8 cellular contexts compared by ENCODE assay signal in genomic region chrX:17736856-17737706, GRCh38. TPM values are rescaled to one million over a fixed set of nuclear protein-coding genes. Genes with fewer than 3 reads are reported as not detected.
DNase-seq lines count a peak whose midpoint lies in the region; ATAC-seq and TF ChIP-seq lines count a peak whose summit lies in the region.

Gene SCML1, plus strand, starts transcription at chrX:17737493. Its CDS starts 6,694 bp downstream, at chrX:17744187.

- WGBS in tibial nerve, 2 donors, result 1 to 41% methylated on average over 27 to 56 of the region's 67 CpGs

- H3K27ac Mint-ChIP-seq in T-helper 2 cell treated with Interferon-gamma antibody and Interleukin-4, amounts not matched to agents 5 μg/mL and 100 μg/mL, for 36 hours, result peak within 1 kb of the TSS; percentile 20

- peak within 1 kb of the TSS; percentile 92 to 95 for H3K27ac ChIP-seq in ascending aorta
- peak within 1 kb of the TSS; percentile 79 to 97 (median 92) for H3K27ac ChIP-seq in tibial nerve

- peaks cover 0 to 3% of the 10 kb centered on the region in 2 donors for H3K4me1 ChIP-seq in ascending aorta
- peaks cover 0 to 11% (median 0%) of the 10 kb centered on the region in 4 donors for H3K4me1 ChIP-seq in tibial nerve

- peaks cover 3% of the 10 kb centered on the region for H3K9me3 Mint-ChIP-seq in T-helper 2 cell treated with Interferon-gamma antibody and Interleukin-4, amounts not matched to agents 5 μg/mL and 100 μg/mL, for 36 hours

- H3K9me3 ChIP-seq in ascending aorta, result no peaks in the 10 kb centered on the region
- H3K9me3 ChIP-seq in tibial nerve, result no peaks in the 10 kb centered on the region

- intact Hi-C loops in ascending aorta (cut with DNase I) (loop anchor here (5.0 to 10.0 kb wide), 3 partner anchors 152 to 950 kb away; partner anchors contain the start of genes NHS and TXLNG), left ventricle myocardium superior (cut with micrococcal nuclease) (no loop called here), posterior cingulate gyrus (cut with DNase I) (no loop called here)

- TF ChIP-seq CTCF in ascending aorta (IDR thresholded peaks at IDR 0.05), result no peak
- no peak for TF ChIP-seq CTCF in tibial nerve (IDR thresholded peaks at IDR 0.05)

- no peaks in the 10 kb centered on the region for H3K36me3 Mint-ChIP-seq in T-helper 2 cell treated with Interferon-gamma antibody and Interleukin-4, amounts not matched to agents 5 μg/mL and 100 μg/mL, for 36 hours (ENCODE audit: low read depth)

- ATAC-seq in left ventricle myocardium superior, result peak; percentile 98

- H3K4me3 ChIP-seq in ascending aorta (peak within 1 kb of the TSS; percentile 55 to 69), tibial nerve (peak within 1 kb of the TSS; percentile 43 to 68 (median 50))

- peak; percentile 68 for DNase-seq in DMS153 treated with DMSO at 0.1 percent for 48 hours (lab: John Stamatoyannopoulos, UW; ENCODE audit: unreplicated experiment)
- DNase-seq in HCEC 1CT, result peak; percentile 89
- peak; percentile 93 for DNase-seq in NCI-H128 (lab: John Stamatoyannopoulos, UW; ENCODE audit: unreplicated experiment)
- DNase-seq in T-helper 2 cell treated with Interferon-gamma antibody and Interleukin-4, amounts not matched to agents 5 μg/mL and 100 μg/mL, for 36 hours (ENCODE audit: low spot score), result peak; percentile 81
- DNase-seq in ascending aorta (ENCODE audit: low spot score in 2 of 2), result peak; percentile 88 to 98
- DNase-seq in left ventricle myocardium superior, result peak; percentile 97
- DNase-seq in posterior cingulate gyrus, result peak; percentile 91 to 99 (median 96)
- peak; percentile 94 to 95 for DNase-seq in tibial nerve (ENCODE audit: low spot score in 2 of 2)

- H3K27me3 ChIP-seq in ascending aorta (no peaks in the 10 kb centered on the region), tibial nerve (no peaks in the 10 kb centered on the region)

- H3K27me3 Mint-ChIP-seq in T-helper 2 cell treated with Interferon-gamma antibody and Interleukin-4, amounts not matched to agents 5 μg/mL and 100 μg/mL, for 36 hours (ENCODE audit: low read depth), result peaks cover 40% of the 10 kb centered on the region

- H3K4me1 Mint-ChIP-seq in T-helper 2 cell treated with Interferon-gamma antibody and Interleukin-4, amounts not matched to agents 5 μg/mL and 100 μg/mL, for 36 hours (ENCODE audit: low read depth), result peaks cover 13% of the 10 kb centered on the region

- peak; percentile 58 to 84 for TF ChIP-seq EP300 in tibial nerve (IDR thresholded peaks at IDR 0.05)

- no peaks in the 10 kb centered on the region for H3K36me3 ChIP-seq in ascending aorta
- H3K36me3 ChIP-seq in tibial nerve, result no peaks in the 10 kb centered on the region

- peak within 1 kb of the TSS; percentile 81 for H3K4me3 Mint-ChIP-seq in T-helper 2 cell treated with Interferon-gamma antibody and Interleukin-4, amounts not matched to agents 5 μg/mL and 100 μg/mL, for 36 hours

- peak; percentile 36 to 65 for TF ChIP-seq POLR2A in tibial nerve (IDR thresholded peaks at IDR 0.05)

RNA-seq across cellular contexts. Expression of gene SCML1, which starts in this region (rescaled TPM):
- total RNA-seq in ascending aorta, result 5.7 TPM
- total RNA-seq in left ventricle myocardium superior, result 5.8 TPM
- 10 to 100 TPM; 14.9 to 18.8 (median 16.6) TPM for total RNA-seq in tibial nerve

Comparison
In these comparisons a context has a peak if more than half of its experiments do, and no peak if none do; other contexts are left out.
1. Peak in every context shown above with its lines: DNase-seq, ATAC-seq, H3K4me3 ChIP-seq and H3K27ac ChIP-seq.